In the genomic region with DNA sequence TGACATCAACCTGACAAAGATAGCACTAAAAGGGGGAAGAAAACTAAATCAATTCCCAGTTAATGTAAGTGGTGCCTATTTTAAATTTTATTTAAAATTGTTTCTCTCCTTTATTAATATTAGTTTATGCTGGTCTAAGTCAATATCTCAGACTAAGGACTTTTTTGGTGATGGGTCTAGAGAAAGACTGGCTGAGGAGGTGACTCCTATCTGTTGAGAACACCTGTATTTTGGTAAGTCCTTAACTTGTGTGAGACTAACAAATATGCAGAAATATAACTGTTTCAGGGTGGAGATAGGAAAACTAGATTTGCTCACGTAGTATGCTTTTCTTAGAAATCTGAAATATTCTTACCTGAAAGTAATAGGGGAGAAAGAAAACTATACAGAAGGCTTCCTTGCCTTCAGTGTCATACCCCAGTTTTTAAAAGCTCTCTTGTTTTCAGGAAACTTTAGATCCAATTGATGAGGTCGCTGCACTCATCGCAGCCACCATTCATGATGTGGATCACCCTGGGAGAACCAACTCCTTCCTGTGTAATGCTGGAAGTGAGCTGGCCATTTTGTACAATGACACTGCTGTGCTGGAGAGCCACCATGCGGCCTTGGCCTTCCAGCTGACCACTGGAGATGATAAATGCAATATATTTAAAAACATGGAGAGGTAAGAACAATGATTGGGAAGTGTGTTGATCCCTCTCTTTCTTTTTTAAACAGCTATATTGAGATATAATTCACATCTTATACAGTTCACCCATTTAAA, we compare ENCODE assay signal across 30 cellular contexts.
"Had no signal": no experiment of that assay in that cellular context is flagged by ENCODE, and none has a peak within 500 bp of the region (broad histone marks: within the 10 kb centered on the region; RNA-seq: fewer than 3 reads in every experiment).

No MANE protein-coding gene starts in this region.

- H3K9me3 Mint-ChIP-seq: activated T-helper 2 cell treated with anti-CD3 and anti-CD28 coated beads, Interferon-gamma antibody, Interleukin-2, Interleukin-4, amounts not matched to agents 10 μg/mL and 5 μg/mL and 100 μg/mL, durations not matched to agents 14 hours and 24 hours and 36 hours; endodermal cell; immature natural killer cell; memory B cell; nephron; stimulated activated memory B cell treated with anti-CD40 and anti-IgM and Interleukin-4, amounts not matched to agents 10 μg/mL and 1 μg/mL and 100 μg/mL, for 72 hours; T-cell; T-helper 2 cell treated with Interferon-gamma antibody and Interleukin-4, amounts not matched to agents 5 μg/mL and 100 μg/mL, for 36 hours; type B pancreatic cell had no signal

- FAIRE-seq: bronchial epithelial cell, pancreas, small intestine, TTC549 had no signal

- DNase-seq: activated CD4-positive, alpha-beta T cell treated with anti-CD3 and anti-CD28 coated beads, Interleukin-2, amount 50 U/mL, for 1 hour; activated CD4-positive, CD25-positive, alpha-beta regulatory T cell treated with anti-CD3 and anti-CD28 coated beads, Interleukin-2, amount 50 U/mL, for 72 hours; activated CD8-positive, alpha-beta T cell treated with anti-CD3 and anti-CD28 coated beads, Interleukin-2, amount 10 ng/mL, durations not matched to agents 7 days and 5 days; activated naive CD4-positive, alpha-beta T cell; activated T-cell treated with anti-CD3 and anti-CD28 coated beads, Interleukin-2, amount 50 U/mL, for 1 hour; cerebellar nuclear complex; endodermal cell; immature natural killer cell; left ventricle myocardium superior; pancreas; small intestine; stimulated activated CD4-positive, alpha-beta T cell treated with anti-CD3 and anti-CD28 coated beads, Interleukin-15, amount 100 ng/mL, for 24 hours; stomach; T-cell; WERI-Rb-1 had no signal

- H3K27me3 Mint-ChIP-seq: activated naive CD8-positive, alpha-beta T cell; memory B cell; stimulated activated memory B cell treated with anti-CD40 and anti-IgM and Interleukin-4, amounts not matched to agents 10 μg/mL and 1 μg/mL and 100 μg/mL, for 72 hours; T-cell; type B pancreatic cell had no signal

- H3K27ac ChIP-seq: coronary artery, epithelial cell of prostate, neutrophil, pancreas, stomach, thoracic aorta, WERI-Rb-1 had no signal

- H3K27ac Mint-ChIP-seq: activated CD8-positive, alpha-beta T cell treated with anti-CD3 and anti-CD28 coated beads, Interleukin-2, amount 10 ng/mL, durations not matched to agents 7 days and 5 days; activated naive CD8-positive, alpha-beta T cell; activated T-helper 2 cell treated with anti-CD3 and anti-CD28 coated beads, Interferon-gamma antibody, Interleukin-2, Interleukin-4, amounts not matched to agents 10 μg/mL and 5 μg/mL and 100 μg/mL, durations not matched to agents 14 hours and 24 hours and 36 hours; endodermal cell; memory B cell; nephron; stimulated activated memory B cell treated with anti-CD40 and anti-IgM and Interleukin-4, amounts not matched to agents 10 μg/mL and 1 μg/mL and 100 μg/mL, for 72 hours; T-cell; T-helper 2 cell treated with Interferon-gamma antibody and Interleukin-4, amounts not matched to agents 5 μg/mL and 100 μg/mL, for 36 hours; type B pancreatic cell had no signal

- H3K4me1 Mint-ChIP-seq: immature natural killer cell, memory B cell, nephron, T-cell had no signal

- H3K27me3 ChIP-seq: neutrophil, pancreas, stomach had no signal

- H3K4me3 ChIP-seq: coronary artery, pancreas, stomach, thoracic aorta had no signal

- H3K9me3 ChIP-seq: neutrophil, pancreas, stomach, thoracic aorta had no signal

- ATAC-seq: activated CD8-positive, alpha-beta T cell treated with anti-CD3 and anti-CD28 coated beads, Interleukin-2, amount 10 ng/mL, durations not matched to agents 7 days and 5 days; left ventricle myocardium superior; pancreas; sciatic nerve; SK-N-SH treated with all-trans-retinoic acid at 6 μM for 48 hours; stimulated activated memory B cell treated with anti-CD40 and anti-IgM and Interleukin-4, amounts not matched to agents 10 μg/mL and 1 μg/mL and 100 μg/mL, for 72 hours; T-cell had no signal

- H3K4me1 ChIP-seq: pancreas had no signal

- H3K4me3 Mint-ChIP-seq: activated CD8-positive, alpha-beta T cell treated with anti-CD3 and anti-CD28 coated beads, Interleukin-2, amount 10 ng/mL, durations not matched to agents 7 days and 5 days; activated naive CD8-positive, alpha-beta T cell; endodermal cell; immature natural killer cell; memory B cell; nephron; stimulated activated memory B cell treated with anti-CD40 and anti-IgM and Interleukin-4, amounts not matched to agents 10 μg/mL and 1 μg/mL and 100 μg/mL, for 72 hours; T-cell; T-helper 2 cell treated with Interferon-gamma antibody and Interleukin-4, amounts not matched to agents 5 μg/mL and 100 μg/mL, for 36 hours; type B pancreatic cell had no signal
